ENCODE assay signal across 8 cellular contexts in genomic region chr10:96229568-96230030, GRCh38. TPM values are rescaled to one million over a fixed set of nuclear protein-coding genes. Genes with fewer than 3 reads are reported as not detected.
DNase-seq lines count a peak whose midpoint lies in the region; ATAC-seq, FAIRE-seq and TF ChIP-seq lines count a peak whose summit lies in the region.

No MANE protein-coding gene starts in this region.

- CTCF ChIA-PET in GM12878 (lab: Yijun Ruan, JAX): interaction anchor here (0.6 to 23.4 kb wide), 46 partner anchors 10 to 536 kb away, joined by 3 to 790 read pairs (median 6); partner anchors contain the start of genes BLNK, DNTT, OPALIN and TCTN3

- peak; percentile 89 for TF ChIP-seq RAD21 in GM12878 (IDR thresholded peaks at IDR 0.05; ENCODE audit: insufficient read depth, low read depth, low read length)

- no peaks in the 10 kb centered on the region for H3K4me1 Mint-ChIP-seq in immature natural killer cell

- TF ChIP-seq CTCF in GM12878 (IDR thresholded peaks at IDR 0.05 in 2 of 3, conservative IDR thresholded peaks at IDR 0.05 in 1 of 3; ENCODE audit: control insufficient read depth in 2 of 3, extremely low read depth in 1 of 3, insufficient read depth in 1 of 3, low read depth in 3 of 3, low read length in 3 of 3): peak; percentile 93 to 98 (median 93)

- no peaks in the 10 kb centered on the region for H4K20me1 ChIP-seq in GM12878 (ENCODE audit: control insufficient read depth, insufficient read depth)

- POLR2A ChIA-PET in GM12878 (lab: Charles Lee): interaction anchor here (0.5 to 3.7 kb wide), 13 partner anchors 8 to 169 kb away, joined by 3 to 60 read pairs (median 6); partner anchors contain the start of gene BLNK

- no peak for FAIRE-seq in GM12878 (lab: Jason Lieb, UNC)

- no peaks in the 10 kb centered on the region for H3K36me3 Mint-ChIP-seq in immature natural killer cell

- no peak overlapping the region for H3K4me2 ChIP-seq in GM12878 (ENCODE audit: control insufficient read depth, insufficient read depth)

- no peak; the same call in 1 of the 2 replicates for TF ChIP-seq POLR2A in GM12878 (IDR thresholded peaks at IDR 0.05; ENCODE audit: low read depth, low read length)

- peak overlapping the region; percentile 51 for H3K27ac ChIP-seq in GM12878 (ENCODE audit: control insufficient read depth, insufficient read depth)

- H3K79me2 ChIP-seq in GM12878 (ENCODE audit: control insufficient read depth, insufficient read depth, low read length): peaks cover 14% of the 10 kb centered on the region

- H3K36me3 ChIP-seq in MG63: no peaks in the 10 kb centered on the region
- H3K36me3 ChIP-seq in GM12878 (ENCODE audit: control insufficient read depth in 2 of 2, insufficient read depth in 2 of 2, low read length in 1 of 2): peaks cover 25 to 58% of the 10 kb centered on the region in 2 experiments

- H3K27ac Mint-ChIP-seq in immature natural killer cell: peak overlapping the region in 1 of 6 donors; percentile 28

- H3K9me3 ChIP-seq in MG63: no peaks in the 10 kb centered on the region
- no peaks in the 10 kb centered on the region for H3K9me3 ChIP-seq in GM12878 (replicated peaks; ENCODE audit: control insufficient read depth, insufficient read depth, low read length)

- peaks cover 4 to 8% (median 7%) of the 10 kb centered on the region in 3 donors for H3K27me3 Mint-ChIP-seq in immature natural killer cell (ENCODE audit: low read depth in 3 of 3)

- H3K27me3 ChIP-seq in MG63 (no peaks in the 10 kb centered on the region), GM12878 (replicated peaks in 1 of 2; ENCODE audit: control insufficient read depth in 2 of 2, insufficient read depth in 2 of 2, low read length in 1 of 2) (no peaks in the 10 kb centered on the region)

- DNase-seq in Right ventricle myocardium inferior (ENCODE audit: missing footprints) (peak; percentile 91), cardiac septum (ENCODE audit: low spot score) (no peak), MG63 (peak; percentile 70), UCSD-AML1 (lab: John Stamatoyannopoulos, UW; ENCODE audit: unreplicated experiment) (peak; percentile 84), GM12878 (ENCODE audit: low read depth, low spot score) (peak; percentile 24), immature natural killer cell (peak; percentile 28 to 55 (median 52))
- peak; percentile 45 to 59 for DNase-seq in stimulated activated CD4-positive, alpha-beta T cell treated with anti-CD3 and anti-CD28 coated beads, Interleukin-15, amount 100 ng/mL, for 1 hour (ENCODE audit: low read depth in 1 of 2, low spot score in 1 of 2)

- ATAC-seq in Right ventricle myocardium inferior (peak; percentile 60), GM12878 (peak; percentile 86), HG03571 (IDR thresholded peaks at IDR 0.05; ENCODE audit: unreplicated experiment) (no peak)

- in situ Hi-C loops in GM12878 (cut with MboI): loop anchor here (5.0 kb wide), 1 partner anchor 68 kb away; no protein-coding TSS in a partner anchor

- WGBS in GM12878 (ENCODE audit: insufficient coverage, insufficient replicate concordance, low lambda C conversion rate, missing lambda C conversion rate): 2% methylated on average over 7 of the region's 7 CpGs

- SMC1A ChIA-PET in GM12878 (lab: Charles Lee; ENCODE audit: uncharacterized antibody, unreplicated experiment): interaction anchor here (0.6 to 12.1 kb wide), 38 partner anchors 11 to 932 kb away, joined by 3 to 424 read pairs (median 6); partner anchors contain the start of genes BLNK and TCTN3

- intact Hi-C loops in Right ventricle myocardium inferior (cut with DNase I) (loop anchor here (1.0 to 5.0 kb wide), 2 partner anchors 48 to 64 kb away; no protein-coding TSS in a partner anchor), cardiac septum (cut with DNase I) (loop anchor here (2.0 kb wide), 1 partner anchor 63 kb away; no protein-coding TSS in a partner anchor), GM12878 (cut with micrococcal nuclease; ENCODE audit: unreplicated experiment) (loop anchor here (1.0 to 2.0 kb wide), 2 partner anchors 37 to 64 kb away; no protein-coding TSS in a partner anchor)

- no peak overlapping the region for H3K4me3 ChIP-seq in MG63
- no peak overlapping the region for H3K4me3 ChIP-seq in GM12878

- H3K9me3 Mint-ChIP-seq in immature natural killer cell: no peaks in the 10 kb centered on the region

- H3K4me1 ChIP-seq in GM12878 (ENCODE audit: control insufficient read depth, insufficient read depth, low read length): peaks cover 13% of the 10 kb centered on the region

- no peak for TF ChIP-seq EP300 in GM12878 (IDR thresholded peaks at IDR 0.05; ENCODE audit: borderline replicate concordance in 1 of 2, control insufficient read depth in 1 of 2, low read depth in 2 of 2, low read length in 2 of 2)

- RAD21 ChIA-PET in GM12878 (lab: Charles Lee; ENCODE audit: unreplicated experiment): interaction anchor here (0.6 to 14.2 kb wide), 32 partner anchors 9 to 536 kb away, joined by 3 to 428 read pairs (median 7); partner anchors contain the start of genes BLNK and TCTN3

- H3K9ac ChIP-seq in GM12878 (ENCODE audit: control insufficient read depth, insufficient read depth, low read length): no peak overlapping the region

- BruUV-seq in GM12878 (replicated peaks; lab: Mats Ljungman, UMichigan): no TSS peak

- no peak overlapping the region for H3K4me3 Mint-ChIP-seq in immature natural killer cell

- H2AFZ ChIP-seq in GM12878 (ENCODE audit: control insufficient read depth, low read depth, low read length): no peak overlapping the region

TF ChIP-seq in GM12878, 131 proteins besides CTCF, POLR2A, EP300 and RAD21 (continues in another document):
- no peak for TF ChIP-seq SREBF2 (IDR thresholded peaks at IDR 0.05; ENCODE audit: low read length)
- TF ChIP-seq USF1 (IDR thresholded peaks at IDR 0.05; ENCODE audit: borderline replicate concordance, extremely low read length, insufficient read depth, low read depth, low read length): no peak
- TF ChIP-seq ATF3 (IDR thresholded peaks at IDR 0.05; ENCODE audit: borderline replicate concordance, extremely low read depth, low read depth, low read length): peak; percentile 21; the same call in 1 of the 2 replicates
- TF ChIP-seq MXI1 (IDR thresholded peaks at IDR 0.05; ENCODE audit: low read depth, low read length): no peak
- TF ChIP-seq NFYA (IDR thresholded peaks at IDR 0.05; ENCODE audit: borderline replicate concordance, low read depth, low read length): no peak
- TF ChIP-seq NFIC (IDR thresholded peaks at IDR 0.05; ENCODE audit: low read depth, low read length): no peak
- TF ChIP-seq NKRF (conservative IDR thresholded peaks at IDR 0.05): peak; percentile 39; the same call in 1 of the 2 replicates
- TF ChIP-seq WRNIP1 (IDR thresholded peaks at IDR 0.05; ENCODE audit: borderline replicate concordance, low read depth, low read length): no peak
- no peak for TF ChIP-seq MYB (IDR thresholded peaks at IDR 0.05; ENCODE audit: borderline replicate concordance, low read depth, low read length)
- TF ChIP-seq BACH1 (IDR thresholded peaks at IDR 0.05; ENCODE audit: borderline replicate concordance): no peak
- no peak for TF ChIP-seq NFXL1 (IDR thresholded peaks at IDR 0.05; ENCODE audit: borderline replicate concordance)

RNA-seq across cellular contexts. Expression of gene BLNK, which starts 41.8 kb away (rescaled TPM):
- total RNA-seq in Right ventricle myocardium inferior (1.4 TPM), cardiac septum (0.86 TPM), GM12878 (2014; rRNA removed) (113 and 114 TPM in 2 replicates), GM12878 (2014; rRNA removed; fragmentation: Illumina TruSeq; extraction: Trizol) (121 and 122 TPM in 2 replicates), GM12878 (2021) (103 and 107 TPM in 2 replicates)
- not detected in 2 replicates for total RNA-seq in MG63 (2014; rRNA removed; shearing (Covaris generic); ENCODE audit: low replicate concordance)
- total RNA-seq in GM12878 (2013; cell fraction: nucleolus; rRNA removed): 275 and 310 TPM in 2 replicates
- polyA plus RNA-seq in GM12878 (2011; ENCODE audit: low read depth): 81.4 TPM
- polyA plus RNA-seq in GM12878 (2011; rRNA removed) (58.9 and 84.8 TPM in 2 replicates), GM12878 (2014; fragmentation: Illumina TruSeq; extraction: Trizol) (156 and 162 TPM in 2 replicates), GM12878 (2014; fragmentation: Nextera tagmentation; extraction: Ambion mirVana) (100 to 1,000 TPM; 165 to 201 TPM), GM12878 (2014; rRNA removed) (75.0 and 79.5 TPM in 2 replicates), GM12878 (2016; fragmentation: Nextera tagmentation; extraction: Ambion mirVana) (100 to 1,000 TPM; 156 to 158 TPM), immature natural killer cell (under 1 TPM in 2 of 3 donors, not detected in 1; 0.74 to 0.81 TPM)
- polyA plus RNA-seq in GM12878 (2011; cell fraction: cytosol; rRNA removed): 43.9 and 56.1 TPM in 2 replicates
- polyA plus RNA-seq in GM12878 (2011; cell fraction: nucleus; rRNA removed): 198 and 209 TPM in 2 replicates
- polyA plus RNA-seq in GM12878 (2012): 105 and 141 TPM in 2 replicates
- 60.2 and 69.3 TPM in 2 replicates for polyA minus RNA-seq in GM12878 (2011; rRNA and poly(A)+ RNA removed)
- 31.5 and 35.9 TPM in 2 replicates for polyA minus RNA-seq in GM12878 (2011; cell fraction: cytosol; rRNA and poly(A)+ RNA removed)
- 126 and 166 TPM in 2 replicates for polyA minus RNA-seq in GM12878 (2011; cell fraction: nucleus; rRNA and poly(A)+ RNA removed)

Comparison
In these comparisons a context has a peak if more than half of its experiments do, and no peak if none do; other contexts are left out.
1. RNA of gene BLNK, which starts 41.8 kb away (total RNA-seq): 103 to 310 TPM in GM12878; 1.4 TPM in Right ventricle myocardium inferior (single experiment), 0.86 TPM in cardiac septum (single experiment) and not detected in MG63; every median in the first group is over 10 times any median in the second.